37 cellular contexts compared by ENCODE assay signal in genomic region chr3:9855594-9855993, GRCh38. TPM values are rescaled to one million over a fixed set of nuclear protein-coding genes. Genes with fewer than 3 reads are reported as not detected.
"Had no signal": no experiment of that assay in that cellular context is flagged by ENCODE, and none has a peak within 500 bp of the region (broad histone marks: within the 10 kb centered on the region; RNA-seq: fewer than 3 reads in every experiment).

No MANE protein-coding gene starts in this region.

- DNase-seq: activated CD4-positive, alpha-beta memory T cell treated with anti-CD3 and anti-CD28 coated beads for 36 hours; activated CD4-positive, alpha-beta T cell treated with anti-CD3 and anti-CD28 coated beads for 36 hours; activated CD4-positive, alpha-beta T cell treated with anti-CD3 and anti-CD28 coated beads, Interleukin-2, amount 50 U/mL, for 1 hour; activated CD8-positive, alpha-beta memory T cell treated with anti-CD3 and anti-CD28 coated beads, Interleukin-2, amount 50 U/mL, for 4 hours; activated effector memory CD4-positive, alpha-beta T cell treated with Interleukin-2 at 50 U/mL for 16 hours; activated naive CD4-positive, alpha-beta T cell treated with anti-CD3 and anti-CD28 coated beads, Interleukin-2, amount 10 ng/mL, durations not matched to agents 7 days and 5 days; activated naive CD8-positive, alpha-beta T cell treated with anti-CD3 and anti-CD28 coated beads, Interleukin-2, amount 50 U/mL, for 24 hours; activated T-cell treated with anti-CD3 and anti-CD28 coated beads for 4 hours; activated T-cell treated with anti-CD3 and anti-CD28 coated beads, Interleukin-2, amount 50 U/mL, for 4 hours; anterior cingulate cortex; brain microvascular endothelial cell; central memory CD4-positive, alpha-beta T cell; MM.1S; MV-4-11; NCI-H1092; NCI-H1436 treated with DMSO at 0.1 percent for 48 hours; NCI-H1694 treated with DMSO at 0.1 percent for 48 hours; NCI-H2029; NCI-H2107; NCI-H2171; NCI-H446 treated with DMSO at 0.1 percent for 48 hours; NCI-H69; NK-92 treated with Interleukin-12 subunit alpha and Interleukin-12 subunit beta, amount 100 ng/mL, for 24 hours; PC-3; Peyer's patch; RPMI8226; SHP77 treated with DMSO at 0.1 percent for 48 hours; SK-N-SH had no signal

- H3K27me3 ChIP-seq: Peyer's patch, SJSA1 had no signal

- H3K27ac ChIP-seq: brain microvascular endothelial cell, KMS-11, Peyer's patch, SJSA1 had no signal

- H3K9me3 Mint-ChIP-seq: activated CD4-positive, alpha-beta memory T cell treated with anti-CD3 and anti-CD28 coated beads for 36 hours; activated naive CD4-positive, alpha-beta T cell treated with anti-CD3 and anti-CD28 coated beads, Interleukin-2, amount 10 ng/mL, durations not matched to agents 7 days and 5 days; activated naive CD8-positive, alpha-beta T cell treated with anti-CD3 and anti-CD28 coated beads, Interleukin-2, amount 50 U/mL, for 24 hours; activated T-cell treated with anti-CD3 and anti-CD28 coated beads, Interleukin-2, amount 50 U/mL, for 4 hours; activated T-helper 1 cell treated with anti-CD3 and anti-CD28 coated beads, Interleukin-12 subunit alpha, Interleukin-12 subunit beta, Interleukin-2, Interleukin-4 antibody, amounts not matched to agents 30 ng/mL and 10 ng/mL and 1 ng/mL, durations not matched to agents 14 hours and 24 hours and 36 hours; T-helper 1 cell treated with Interleukin-12 subunit alpha and Interleukin-12 subunit beta and Interleukin-4 antibody, amounts not matched to agents 30 μg/mL and 1 μg/mL, for 36 hours; T-helper 2 cell treated with Interferon-gamma antibody and Interleukin-4, amounts not matched to agents 5 μg/mL and 100 μg/mL, for 36 hours; WTC11 had no signal

- H3K4me3 ChIP-seq: Peyer's patch, SJSA1 had no signal

- H3K27ac Mint-ChIP-seq: activated CD4-positive, alpha-beta memory T cell treated with anti-CD3 and anti-CD28 coated beads for 36 hours; activated CD4-positive, alpha-beta T cell treated with anti-CD3 and anti-CD28 coated beads for 36 hours; activated naive CD4-positive, alpha-beta T cell treated with anti-CD3 and anti-CD28 coated beads, Interleukin-2, amount 10 ng/mL, durations not matched to agents 7 days and 5 days; activated naive CD8-positive, alpha-beta T cell; activated naive CD8-positive, alpha-beta T cell treated with anti-CD3 and anti-CD28 coated beads, Interleukin-2, amount 50 U/mL, for 24 hours; activated T-helper 1 cell treated with anti-CD3 and anti-CD28 coated beads, Interleukin-12 subunit alpha, Interleukin-12 subunit beta, Interleukin-2, Interleukin-4 antibody, amounts not matched to agents 30 ng/mL and 10 ng/mL and 1 ng/mL, durations not matched to agents 14 hours and 24 hours and 36 hours; T-helper 1 cell treated with Interleukin-12 subunit alpha and Interleukin-12 subunit beta and Interleukin-4 antibody, amounts not matched to agents 30 μg/mL and 1 μg/mL, for 36 hours; T-helper 2 cell treated with Interferon-gamma antibody and Interleukin-4, amounts not matched to agents 5 μg/mL and 100 μg/mL, for 36 hours; WTC11 had no signal

- H3K4me1 ChIP-seq: SJSA1 had no signal

- ATAC-seq: activated CD4-positive, alpha-beta T cell treated with anti-CD3 and anti-CD28 coated beads for 36 hours; activated CD4-positive, CD25-positive, alpha-beta regulatory T cell treated with anti-CD3 and anti-CD28 coated beads, Interleukin-2, amount 50 U/mL, for 24 hours; activated naive CD8-positive, alpha-beta T cell treated with anti-CD3 and anti-CD28 coated beads, Interleukin-2, amount 50 U/mL, for 24 hours; activated T-cell treated with anti-CD3 and anti-CD28 coated beads, Interleukin-2, amount 50 U/mL, for 4 hours; PC-3; WTC11 had no signal

- H3K27me3 Mint-ChIP-seq: activated CD4-positive, alpha-beta T cell treated with anti-CD3 and anti-CD28 coated beads for 36 hours; activated naive CD8-positive, alpha-beta T cell; activated naive CD8-positive, alpha-beta T cell treated with anti-CD3 and anti-CD28 coated beads, Interleukin-2, amount 50 U/mL, for 24 hours had no signal

- H3K4me3 Mint-ChIP-seq: activated CD4-positive, alpha-beta memory T cell treated with anti-CD3 and anti-CD28 coated beads for 36 hours; activated CD4-positive, alpha-beta T cell treated with anti-CD3 and anti-CD28 coated beads for 36 hours; activated naive CD4-positive, alpha-beta T cell treated with anti-CD3 and anti-CD28 coated beads, Interleukin-2, amount 10 ng/mL, durations not matched to agents 7 days and 5 days; activated naive CD8-positive, alpha-beta T cell; activated naive CD8-positive, alpha-beta T cell treated with anti-CD3 and anti-CD28 coated beads, Interleukin-2, amount 50 U/mL, for 24 hours; activated T-cell treated with anti-CD3 and anti-CD28 coated beads, Interleukin-2, amount 50 U/mL, for 4 hours; activated T-helper 1 cell treated with anti-CD3 and anti-CD28 coated beads, Interleukin-12 subunit alpha, Interleukin-12 subunit beta, Interleukin-2, Interleukin-4 antibody, amounts not matched to agents 30 ng/mL and 10 ng/mL and 1 ng/mL, durations not matched to agents 14 hours and 24 hours and 36 hours; T-helper 1 cell treated with Interleukin-12 subunit alpha and Interleukin-12 subunit beta and Interleukin-4 antibody, amounts not matched to agents 30 μg/mL and 1 μg/mL, for 36 hours; T-helper 2 cell treated with Interferon-gamma antibody and Interleukin-4, amounts not matched to agents 5 μg/mL and 100 μg/mL, for 36 hours; WTC11 had no signal

- H3K4me2 ChIP-seq: KMS-11, SK-N-SH had no signal

- H3K36me3 Mint-ChIP-seq: activated CD4-positive, alpha-beta memory T cell treated with anti-CD3 and anti-CD28 coated beads for 36 hours; activated naive CD4-positive, alpha-beta T cell treated with anti-CD3 and anti-CD28 coated beads, Interleukin-2, amount 10 ng/mL, durations not matched to agents 7 days and 5 days; activated naive CD8-positive, alpha-beta T cell; WTC11 had no signal

- H3K9me3 ChIP-seq: Peyer's patch, SJSA1, SK-N-SH had no signal

- H3K4me1 Mint-ChIP-seq: activated CD4-positive, alpha-beta T cell treated with anti-CD3 and anti-CD28 coated beads for 36 hours; activated naive CD4-positive, alpha-beta T cell treated with anti-CD3 and anti-CD28 coated beads, Interleukin-2, amount 10 ng/mL, durations not matched to agents 7 days and 5 days; activated naive CD8-positive, alpha-beta T cell treated with anti-CD3 and anti-CD28 coated beads, Interleukin-2, amount 50 U/mL, for 24 hours had no signal

- H3K36me3 ChIP-seq: brain microvascular endothelial cell, Peyer's patch, SJSA1 had no signal

RNA-seq across cellular contexts. Expression of gene CIDEC, which starts 24.5 kb away (rescaled TPM):
- total RNA-seq: activated CD4-positive, alpha-beta memory T cell treated with anti-CD3 and anti-CD28 coated beads for 36 hours; activated CD4-positive, alpha-beta T cell treated with anti-CD3 and anti-CD28 coated beads for 36 hours; activated T-cell treated with anti-CD3 and anti-CD28 coated beads, Interleukin-2, amount 50 U/mL, for 4 hours; activated T-helper 1 cell treated with anti-CD3 and anti-CD28 coated beads, Interleukin-12 subunit alpha, Interleukin-12 subunit beta, Interleukin-2, Interleukin-4 antibody, amounts not matched to agents 30 ng/mL and 10 ng/mL and 1 ng/mL, durations not matched to agents 14 hours and 24 hours and 36 hours; LHCN-M2; PC-3; SJSA1; WTC11 had no signal
